1 cellular context compared by ENCODE assay signal in genomic region chr11:110428956-110429613, GRCh38.
TF ChIP-seq lines count a peak whose summit lies in the region.

No MANE protein-coding gene starts in this region.

TF ChIP-seq in H1, 55 proteins besides CTCF, POLR2A, EP300 and RAD21 (continued from another document):
- no peak for TF ChIP-seq ATF2 (IDR thresholded peaks at IDR 0.05; ENCODE audit: low read length)
- no peak for TF ChIP-seq TCF12 (IDR thresholded peaks at IDR 0.05; ENCODE audit: low read depth, low read length)
